Comparison of ENCODE assay signal across 22 cellular contexts in genomic region chr4:6847134-6847533, GRCh38.
DNase-seq lines count a peak whose midpoint lies in the region; ATAC-seq and TF ChIP-seq lines count a peak whose summit lies in the region.
"Had no signal": no experiment of that assay in that cellular context is flagged by ENCODE, and none has a peak within 500 bp of the region (broad histone marks: within the 10 kb centered on the region; RNA-seq: fewer than 3 reads in every experiment).

No MANE protein-coding gene starts in this region.

- 30 to 52% (median 31%) methylated on average over 2 of the region's 2 CpGs for WGBS in heart left ventricle, 4 donors

- H3K4me1 ChIP-seq in heart left ventricle (peaks cover 0 to 49% (median 24%) of the 10 kb centered on the region in 12 donors), neural progenitor cell (peaks cover 39% of the 10 kb centered on the region)
- H3K4me1 ChIP-seq: Peyer's patch, SJSA1 had no signal

- H3K27ac Mint-ChIP-seq in glutamatergic neuron (ENCODE audit: unreplicated experiment): peak overlapping the region; percentile 4
- H3K27ac Mint-ChIP-seq in neural progenitor cell: no peak overlapping the region
- H3K27ac Mint-ChIP-seq in activated CD4-positive, alpha-beta T cell treated with anti-CD3 and anti-CD28 coated beads, Interleukin-2, amount 10 ng/mL, durations not matched to agents 24 days and 14 days: no peak overlapping the region
- H3K27ac Mint-ChIP-seq: IgD-negative memory B cell had no signal

- H3K27me3 Mint-ChIP-seq in glutamatergic neuron (ENCODE audit: unreplicated experiment) (peaks cover 7% of the 10 kb centered on the region), neural progenitor cell (ENCODE audit: insufficient read depth, low read depth) (no peaks in the 10 kb centered on the region)
- H3K27me3 Mint-ChIP-seq in activated CD4-positive, alpha-beta T cell treated with anti-CD3 and anti-CD28 coated beads, Interleukin-2, amount 10 ng/mL, durations not matched to agents 24 days and 14 days: no peaks in the 10 kb centered on the region
- H3K27me3 Mint-ChIP-seq: CD8-positive, alpha-beta memory T cell; IgD-negative memory B cell had no signal

- H2AFZ ChIP-seq in neural progenitor cell (replicated peaks): no peak overlapping the region

- H3K4me2 ChIP-seq in neural progenitor cell: no peak overlapping the region

- H3K36me3 ChIP-seq in heart left ventricle (peaks cover 0 to 59% (median 28%) of the 10 kb centered on the region in 9 donors), neural progenitor cell (no peaks in the 10 kb centered on the region)

- intact Hi-C loops in heart left ventricle (cut with DNase I) (loop anchor here in 1 of 10 donors (10.0 kb wide), 1 partner anchor 52 kb away; no protein-coding TSS in a partner anchor), left cardiac atrium (cut with DNase I) (no loop called here)
- intact Hi-C loops in activated CD4-positive, alpha-beta T cell treated with anti-CD3 and anti-CD28 coated beads, Interleukin-2, amount 10 ng/mL, durations not matched to agents 24 days and 14 days (cut with micrococcal nuclease): no loop called here

- H3K9me3 Mint-ChIP-seq in glutamatergic neuron (ENCODE audit: unreplicated experiment) (peaks cover 4% of the 10 kb centered on the region), neural progenitor cell (peaks cover 3% of the 10 kb centered on the region)
- H3K9me3 Mint-ChIP-seq in activated CD4-positive, alpha-beta T cell treated with anti-CD3 and anti-CD28 coated beads, Interleukin-2, amount 10 ng/mL, durations not matched to agents 24 days and 14 days: no peaks in the 10 kb centered on the region
- H3K9me3 Mint-ChIP-seq: CD8-positive, alpha-beta memory T cell; IgD-negative memory B cell had no signal

- no peak overlapping the region for H3K9ac ChIP-seq in neural progenitor cell

- no peak overlapping the region for H3K4me3 ChIP-seq in heart left ventricle
- no peak overlapping the region for H3K4me3 ChIP-seq in neural progenitor cell
- H3K4me3 ChIP-seq: Peyer's patch, SJSA1 had no signal

- H3K36me3 Mint-ChIP-seq in glutamatergic neuron (ENCODE audit: unreplicated experiment): peaks cover 4% of the 10 kb centered on the region
- H3K36me3 Mint-ChIP-seq in neural progenitor cell: peaks cover 43% of the 10 kb centered on the region
- peaks cover 45% of the 10 kb centered on the region for H3K36me3 Mint-ChIP-seq in activated CD4-positive, alpha-beta T cell treated with anti-CD3 and anti-CD28 coated beads, Interleukin-2, amount 10 ng/mL, durations not matched to agents 24 days and 14 days (ENCODE audit: low read depth)

- no peaks in the 10 kb centered on the region for H3K27me3 ChIP-seq in heart left ventricle
- no peaks in the 10 kb centered on the region for H3K27me3 ChIP-seq in neural progenitor cell
- H3K27me3 ChIP-seq: Peyer's patch, SJSA1 had no signal

- H3K4me3 Mint-ChIP-seq in glutamatergic neuron (ENCODE audit: unreplicated experiment): no peak overlapping the region
- H3K4me3 Mint-ChIP-seq in neural progenitor cell: no peak overlapping the region
- no peak overlapping the region for H3K4me3 Mint-ChIP-seq in activated CD4-positive, alpha-beta T cell treated with anti-CD3 and anti-CD28 coated beads, Interleukin-2, amount 10 ng/mL, durations not matched to agents 24 days and 14 days
- H3K4me3 Mint-ChIP-seq: CD8-positive, alpha-beta memory T cell; IgD-negative memory B cell had no signal

- H3K79me2 ChIP-seq in neural progenitor cell (ENCODE audit: low read depth): peaks cover 58% of the 10 kb centered on the region

- peak; percentile 66 to 74 (median 68) for ATAC-seq in heart left ventricle
- no peak for ATAC-seq in left cardiac atrium
- ATAC-seq in GM18873 (IDR thresholded peaks at IDR 0.05; ENCODE audit: low FRiP score, unreplicated experiment): no peak
- ATAC-seq in GM21447 (IDR thresholded peaks at IDR 0.05; ENCODE audit: unreplicated experiment): no peak

- peaks cover 0 to 4% (median 0%) of the 10 kb centered on the region in 12 donors for H3K9me3 ChIP-seq in heart left ventricle
- H3K9me3 ChIP-seq in neural progenitor cell (ENCODE audit: low read depth): no peaks in the 10 kb centered on the region
- H3K9me3 ChIP-seq: Peyer's patch, SJSA1 had no signal

- no peak for TF ChIP-seq CTCF in heart left ventricle (IDR thresholded peaks at IDR 0.05)
- no peak for TF ChIP-seq CTCF in glutamatergic neuron (IDR thresholded peaks at IDR 0.05; ENCODE audit: partially characterized antibody, unreplicated experiment)
- no peak for TF ChIP-seq CTCF in neural progenitor cell (IDR thresholded peaks at IDR 0.05)

- H3K27ac ChIP-seq in heart left ventricle: peak overlapping the region in 5 of 12 donors; percentile 1 to 51 (median 10)
- peak overlapping the region; percentile 5 for H3K27ac ChIP-seq in neural progenitor cell
- H3K27ac ChIP-seq: C4-2B, Peyer's patch, SJSA1 had no signal

- peaks cover 40% of the 10 kb centered on the region for H4K20me1 ChIP-seq in neural progenitor cell (ENCODE audit: low read depth)

- no peak for TF ChIP-seq POLR2A in heart left ventricle (IDR thresholded peaks at IDR 0.05)

- peaks cover 26% of the 10 kb centered on the region for H3F3A ChIP-seq in neural progenitor cell (ENCODE audit: low read depth)

- peaks cover 38% of the 10 kb centered on the region for H3K4me1 Mint-ChIP-seq in glutamatergic neuron (ENCODE audit: low read depth, unreplicated experiment)
- peaks cover 21% of the 10 kb centered on the region for H3K4me1 Mint-ChIP-seq in neural progenitor cell
- peaks cover 2% of the 10 kb centered on the region for H3K4me1 Mint-ChIP-seq in activated CD4-positive, alpha-beta T cell treated with anti-CD3 and anti-CD28 coated beads, Interleukin-2, amount 10 ng/mL, durations not matched to agents 24 days and 14 days

- no peak for DNase-seq in heart left ventricle
- DNase-seq in left cardiac atrium: no peak
- no peak for DNase-seq in glutamatergic neuron
- DNase-seq in neural progenitor cell (ENCODE audit: low spot score): no peak
- DNase-seq in HUDEP-2 (lab: John Stamatoyannopoulos, UW; ENCODE audit: unreplicated experiment in 76 of 76): no peak
- no peak for DNase-seq in activated CD4-positive, alpha-beta T cell treated with anti-CD3 and anti-CD28 coated beads, Interleukin-2, amount 10 ng/mL, durations not matched to agents 24 days and 14 days
- DNase-seq: AML-193; Calu3; CD8-positive, alpha-beta memory T cell; DMS153; MV-4-11; NCI-H1417; NCI-H1694 treated with DMSO at 0.1 percent for 48 hours; NCI-H2081 treated with DMSO at 0.1 percent for 48 hours; NCI-H2171 treated with DMSO at 0.1 percent for 48 hours; NCI-H524 treated with DMSO at 0.1 percent for 48 hours; Peyer's patch had no signal

Comparison
In these comparisons a context has a peak if more than half of its experiments do, and no peak if none do; other contexts are left out.
1. ATAC-seq: peak in heart left ventricle (4 of 4); none in left cardiac atrium (0 of 2), GM18873 (single experiment) and GM21447 (single experiment).